20 cellular contexts compared by ENCODE assay signal in the genomic region with DNA sequence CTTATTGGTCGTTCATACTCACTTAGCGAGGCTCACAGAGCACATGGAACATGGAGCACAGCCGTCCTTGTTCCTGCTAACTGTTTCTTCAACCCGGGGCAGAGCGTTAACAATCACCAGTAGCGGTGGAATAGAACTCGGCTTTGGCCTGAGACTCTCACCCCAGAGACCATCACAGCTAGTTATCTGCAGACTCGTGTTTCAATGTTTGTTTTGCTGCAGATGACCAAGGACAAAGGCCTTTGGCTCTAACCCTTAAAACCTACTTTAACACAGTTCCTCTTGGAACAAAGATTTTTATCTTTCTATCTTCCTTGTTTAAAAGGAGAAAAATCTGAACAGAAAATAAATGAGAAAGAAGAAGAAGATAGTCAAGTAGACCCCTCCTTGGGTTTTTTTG.
DNase-seq lines count a peak whose midpoint lies in the region; ATAC-seq, FAIRE-seq and TF ChIP-seq lines count a peak whose summit lies in the region.
"Had no signal": no experiment of that assay in that cellular context is flagged by ENCODE, and none has a peak within 500 bp of the region (broad histone marks: within the 10 kb centered on the region; RNA-seq: fewer than 3 reads in every experiment).

No MANE protein-coding gene starts in this region.

- no peak overlapping the region for H3K27ac Mint-ChIP-seq in H9
- H3K27ac Mint-ChIP-seq in activated T-helper 2 cell treated with anti-CD3 and anti-CD28 coated beads, Interferon-gamma antibody, Interleukin-2, Interleukin-4, amounts not matched to agents 10 μg/mL and 5 μg/mL and 100 μg/mL, durations not matched to agents 14 hours and 24 hours and 36 hours: no peak overlapping the region
- H3K27ac Mint-ChIP-seq in activated CD4-positive, alpha-beta T cell treated with anti-CD3 and anti-CD28 coated beads, Interleukin-2, amount 10 ng/mL, durations not matched to agents 7 days and 5 days: no peak overlapping the region
- H3K27ac Mint-ChIP-seq: CD4-positive, alpha-beta T cell had no signal

- H2BK5ac ChIP-seq in H9 (ENCODE audit: insufficient read length, low read length) (no peak overlapping the region), IMR-90 (ENCODE audit: low read depth, low read length, poor library complexity, severe bottlenecking) (no peak overlapping the region)

- no peak overlapping the region for H4K8ac ChIP-seq in H9 (replicated peaks; ENCODE audit: insufficient read length, low read depth, low read length)
- H4K8ac ChIP-seq in IMR-90 (ENCODE audit: low read depth in 2 of 2, low read length in 2 of 2): no peak overlapping the region

- in situ Hi-C loops in IMR-90 (cut with MboI; ENCODE audit: low sequenced_read_pairs) (no loop called here), HepG2 (cut with HindIII; ENCODE audit: extremely low pct_ligation_motif_present, low pct_unique_long_range_greater_than_20kb) (no loop called here)

- H3K27me3 ChIP-seq in H9 (ENCODE audit: insufficient read depth, low read length): no peaks in the 10 kb centered on the region
- no peaks in the 10 kb centered on the region for H3K27me3 ChIP-seq in IMR-90 (ENCODE audit: control insufficient read depth, insufficient read depth, low read length)
- H3K27me3 ChIP-seq in HepG2 (ENCODE audit: control insufficient read depth in 1 of 2, insufficient read depth in 2 of 2, low read length in 2 of 2): no peaks in the 10 kb centered on the region; a peak in 1 of 5 replicates
- H3K27me3 ChIP-seq: BE2C had no signal

- H3K23ac ChIP-seq in H9 (ENCODE audit: insufficient read length, low read depth, low read length) (no peak overlapping the region), IMR-90 (ENCODE audit: low read depth, low read length) (no peak overlapping the region)

- H3K14ac ChIP-seq in H9 (ENCODE audit: insufficient read depth, low read length): no peak overlapping the region
- H3K14ac ChIP-seq in IMR-90 (replicated peaks; ENCODE audit: low read depth, low read length): 0 out of 2 replicates have a peak overlapping the region, but pooled peaks have one; percentile 14

- DNase-seq in H9 (no peak), IMR-90 (no peak), HepG2 (ENCODE audit: low spot score) (peak; percentile 16)
- no peak for DNase-seq in activated T-helper 2 cell treated with anti-CD3 and anti-CD28 coated beads, Interferon-gamma antibody, Interleukin-2, Interleukin-4, amounts not matched to agents 10 μg/mL and 5 μg/mL and 100 μg/mL, durations not matched to agents 14 hours and 24 hours and 36 hours (ENCODE audit: low spot score)
- no peak for DNase-seq in activated CD4-positive, alpha-beta T cell treated with anti-CD3 and anti-CD28 coated beads, Interleukin-2, amount 10 ng/mL, durations not matched to agents 7 days and 5 days
- DNase-seq: ACHN; BE2C; C1 segment of cervical spinal cord; Caco-2; CD4-positive, alpha-beta T cell; KG1 had no signal

- TF ChIP-seq RAD21 in IMR-90 (IDR thresholded peaks at IDR 0.05; ENCODE audit: low read length) (no peak), HepG2 (CRISPR knock-in tag; IDR thresholded peaks at IDR 0.05) (no peak)

- H3K4me3 ChIP-seq in IMR-90 (ENCODE audit: insufficient read depth, low read depth, low read length) (no peak overlapping the region), HepG2 (replicated peaks in 1 of 3; ENCODE audit: insufficient read depth in 1 of 3, low read depth in 2 of 3, low read length in 3 of 3) (no peak overlapping the region)

- no CpG with 5 or more reads among the region's 8 CpGs for WGBS in H9 (ENCODE audit: extremely low coverage, insufficient read length, low lambda C conversion rate)
- WGBS in IMR-90 (ENCODE audit: extremely low coverage in 2 of 2, insufficient read length in 1 of 2), 2 experiments: 73% methylated on average over 5 of the region's 8 CpGs; no CpG with 5 or more reads in 1 of the 2 experiments
- WGBS in HepG2 (ENCODE audit: low lambda C conversion rate): 3% methylated on average over 8 of the region's 8 CpGs

- H3K27ac ChIP-seq in H9 (ENCODE audit: insufficient read length, low read depth, low read length): no peak overlapping the region
- no peak overlapping the region for H3K27ac ChIP-seq in IMR-90 (ENCODE audit: insufficient read depth, low read length)
- no peak overlapping the region for H3K27ac ChIP-seq in HepG2 (ENCODE audit: extremely low read length, insufficient read depth, low read length)
- H3K27ac ChIP-seq: HL-60 had no signal

- H3K56ac ChIP-seq in H9 (ENCODE audit: insufficient read length, low read depth, low read length) (no peak overlapping the region), IMR-90 (ENCODE audit: extremely low read depth, insufficient read depth, low read length) (no peak overlapping the region)

- no peak overlapping the region for H3K4me3 Mint-ChIP-seq in H9
- no peak overlapping the region for H3K4me3 Mint-ChIP-seq in activated T-helper 2 cell treated with anti-CD3 and anti-CD28 coated beads, Interferon-gamma antibody, Interleukin-2, Interleukin-4, amounts not matched to agents 10 μg/mL and 5 μg/mL and 100 μg/mL, durations not matched to agents 14 hours and 24 hours and 36 hours (ENCODE audit: low read depth)
- no peak overlapping the region for H3K4me3 Mint-ChIP-seq in activated CD4-positive, alpha-beta T cell treated with anti-CD3 and anti-CD28 coated beads, Interleukin-2, amount 10 ng/mL, durations not matched to agents 7 days and 5 days
- H3K4me3 Mint-ChIP-seq: CD4-positive, alpha-beta T cell had no signal

- no peak overlapping the region for H2AK9ac ChIP-seq in IMR-90 (replicated peaks; ENCODE audit: low read depth, low read length, poor library complexity)

- TF ChIP-seq EP300 in HepG2 (IDR thresholded peaks at IDR 0.05; ENCODE audit: low read depth in 2 of 2, low read length in 2 of 2) (no peak), HepG2 (CRISPR knock-in tag; IDR thresholded peaks at IDR 0.05; ENCODE audit: borderline replicate concordance) (no peak)

- H3K36me3 ChIP-seq in IMR-90 (ENCODE audit: control insufficient read depth, insufficient read depth, low read length) (no peaks in the 10 kb centered on the region), HepG2 (replicated peaks in 1 of 2; ENCODE audit: control insufficient read depth in 1 of 2, insufficient read depth in 2 of 2, low read length in 2 of 2) (no peaks in the 10 kb centered on the region)
- H3K36me3 ChIP-seq: BE2C had no signal

- CTCF ChIA-PET in IMR-90 (lab: Yijun Ruan, JAX): no interaction called here
- CTCF ChIA-PET in HepG2 (lab: Yijun Ruan, JAX; ENCODE audit: low intra/inter-chr PET ratio, low total read pairs): no interaction called here
- CTCF ChIA-PET in activated CD4-positive, alpha-beta T cell treated with anti-CD3 and anti-CD28 coated beads, Interleukin-2, amount 10 ng/mL, durations not matched to agents 7 days and 5 days (lab: Charles Lee): no interaction called here

- POLR2A ChIA-PET in IMR-90 (lab: Charles Lee; ENCODE audit: unreplicated experiment): no interaction called here
- POLR2A ChIA-PET in HepG2 (lab: Yijun Ruan, JAX): no interaction called here
- POLR2A ChIA-PET in activated CD4-positive, alpha-beta T cell treated with anti-CD3 and anti-CD28 coated beads, Interleukin-2, amount 10 ng/mL, durations not matched to agents 7 days and 5 days (lab: Charles Lee): no interaction called here

- H2AFZ ChIP-seq in H9 (ENCODE audit: low read length) (peak overlapping the region; percentile 22), IMR-90 (replicated peaks; ENCODE audit: low read length, poor library complexity) (no peak overlapping the region), HepG2 (ENCODE audit: low read length) (no peak overlapping the region)

- no peak for FAIRE-seq in HepG2 (lab: Jason Lieb, UNC)
- FAIRE-seq: A204.1, D721Med, G401.6, GM12891, GM19239, H54 had no signal

- no peak for TF ChIP-seq CTCF in H9 (conservative IDR thresholded peaks at IDR 0.05)
- no peak for TF ChIP-seq CTCF in IMR-90 (conservative IDR thresholded peaks at IDR 0.05; ENCODE audit: low read depth, low read length)
- TF ChIP-seq CTCF in HepG2 (CRISPR knock-in tag; IDR thresholded peaks at IDR 0.05): no peak

- H3K79me2 ChIP-seq in H9 (ENCODE audit: insufficient read depth, low read length) (no peaks in the 10 kb centered on the region), HepG2 (ENCODE audit: insufficient read depth, low read length) (no peaks in the 10 kb centered on the region)

- H3K4ac ChIP-seq in H9 (ENCODE audit: low read depth, low read length): no peak overlapping the region
- H3K4ac ChIP-seq in IMR-90 (ENCODE audit: low read depth, low read length): no peak overlapping the region

- ATAC-seq in IMR-90 (ENCODE audit: low read depth) (no peak), HepG2 (peak; percentile 86), HG03159 (IDR thresholded peaks at IDR 0.05; ENCODE audit: unreplicated experiment) (no peak)
- ATAC-seq: HCT116 had no signal

- no peak overlapping the region for H2BK12ac ChIP-seq in H9 (ENCODE audit: insufficient read length, low read depth, low read length)

- TF ChIP-seq POLR2A in IMR-90 (IDR thresholded peaks at IDR 0.05; ENCODE audit: low read depth, low read length) (no peak), HepG2 (IDR thresholded peaks at IDR 0.05; ENCODE audit: insufficient read depth in 1 of 2, low read depth in 2 of 2, low read length in 2 of 2) (no peak)

- intact Hi-C loops in IMR-90 (cut with micrococcal nuclease): no loop called here
- intact Hi-C loops in HepG2 (cut with micrococcal nuclease; ENCODE audit: unreplicated experiment): no loop called here
- intact Hi-C loops in activated T-helper 2 cell treated with anti-CD3 and anti-CD28 coated beads, Interferon-gamma antibody, Interleukin-2, Interleukin-4, amounts not matched to agents 10 μg/mL and 5 μg/mL and 100 μg/mL, durations not matched to agents 14 hours and 24 hours and 36 hours (cut with micrococcal nuclease): no loop called here

- H2BK15ac ChIP-seq in H9 (ENCODE audit: low read depth, low read length) (no peak overlapping the region), IMR-90 (ENCODE audit: low read depth, low read length) (no peak overlapping the region)

- peaks cover 2 to 12% of the 10 kb centered on the region in 2 experiments; a peak in 3 of 4 replicates for H3K4me1 Mint-ChIP-seq in H9
- H3K4me1 Mint-ChIP-seq in activated T-helper 2 cell treated with anti-CD3 and anti-CD28 coated beads, Interferon-gamma antibody, Interleukin-2, Interleukin-4, amounts not matched to agents 10 μg/mL and 5 μg/mL and 100 μg/mL, durations not matched to agents 14 hours and 24 hours and 36 hours (ENCODE audit: low read depth): no peaks in the 10 kb centered on the region
- peaks cover 3% of the 10 kb centered on the region for H3K4me1 Mint-ChIP-seq in activated CD4-positive, alpha-beta T cell treated with anti-CD3 and anti-CD28 coated beads, Interleukin-2, amount 10 ng/mL, durations not matched to agents 7 days and 5 days

- no peak overlapping the region for H4K5ac ChIP-seq in H9 (ENCODE audit: insufficient read length, low read depth, low read length)
- H4K5ac ChIP-seq in IMR-90 (ENCODE audit: low read depth, low read length): no peak overlapping the region

- H4K91ac ChIP-seq in H9 (ENCODE audit: insufficient read length, low read depth, low read length) (no peak overlapping the region), IMR-90 (ENCODE audit: insufficient read depth, low read depth, low read length) (no peak overlapping the region)

- no peaks in the 10 kb centered on the region for H3K79me1 ChIP-seq in H9 (ENCODE audit: insufficient read depth, low read depth, low read length, poor library complexity, severe bottlenecking)
- H3K79me1 ChIP-seq in IMR-90 (ENCODE audit: low read depth in 1 of 2, low read length in 2 of 2): no peaks in the 10 kb centered on the region

- H2BK20ac ChIP-seq in H9 (ENCODE audit: low read depth, low read length, poor library complexity, severe bottlenecking) (no peak overlapping the region), IMR-90 (ENCODE audit: low read depth, low read length) (no peak overlapping the region)

- no peaks in the 10 kb centered on the region; the same call in 1 of the 2 replicates for H3K9me1 ChIP-seq in IMR-90 (ENCODE audit: insufficient read depth, low read length)

- BruUV-seq in IMR-90 (replicated peaks; lab: Mats Ljungman, UMichigan) (no TSS peak), HepG2 (replicated peaks; lab: Mats Ljungman, UMichigan) (no TSS peak)

- no peak overlapping the region for H3T11ph ChIP-seq in H9 (ENCODE audit: low read length)

- H2AK5ac ChIP-seq in H9 (ENCODE audit: insufficient read length, low read length): no peak overlapping the region
- peak overlapping the region; percentile 43; the same call in 1 of the 2 replicates for H2AK5ac ChIP-seq in IMR-90 (ENCODE audit: low read depth, low read length)

- H3K27me3 Mint-ChIP-seq in H9 (ENCODE audit: low read depth): no peaks in the 10 kb centered on the region
- H3K27me3 Mint-ChIP-seq in activated T-helper 2 cell treated with anti-CD3 and anti-CD28 coated beads, Interferon-gamma antibody, Interleukin-2, Interleukin-4, amounts not matched to agents 10 μg/mL and 5 μg/mL and 100 μg/mL, durations not matched to agents 14 hours and 24 hours and 36 hours (ENCODE audit: low read depth): peaks cover 2% of the 10 kb centered on the region
- H3K27me3 Mint-ChIP-seq in activated CD4-positive, alpha-beta T cell treated with anti-CD3 and anti-CD28 coated beads, Interleukin-2, amount 10 ng/mL, durations not matched to agents 7 days and 5 days: peaks cover 5% of the 10 kb centered on the region

- no peak overlapping the region for H3K4me2 ChIP-seq in H9 (ENCODE audit: insufficient read depth, insufficient read length, low read length)
- no peak overlapping the region for H3K4me2 ChIP-seq in IMR-90 (ENCODE audit: low read depth, low read length)
- H3K4me2 ChIP-seq in HepG2 (ENCODE audit: low read depth, low read length): no peak overlapping the region

- H3K9ac ChIP-seq in H9 (ENCODE audit: extremely low read depth, insufficient read length, low read length) (no peak overlapping the region), IMR-90 (ENCODE audit: low read depth, low read length) (no peak overlapping the region), HepG2 (ENCODE audit: insufficient read depth, low read depth, low read length) (no peak overlapping the region)

- dilution Hi-C loops in IMR-90 (cut with HindIII; ENCODE audit: low sequenced_read_pairs, unreplicated experiment): no loop called here

- no peaks in the 10 kb centered on the region for H3K4me1 ChIP-seq in H9 (ENCODE audit: insufficient read depth, low read length)
- peaks cover 7% of the 10 kb centered on the region; the same call in 1 of the 2 replicates for H3K4me1 ChIP-seq in IMR-90 (ENCODE audit: control insufficient read depth, insufficient read depth, low read length)
- peaks cover 7% of the 10 kb centered on the region for H3K4me1 ChIP-seq in HepG2 (ENCODE audit: insufficient read depth, low read length)
- H3K4me1 ChIP-seq: BE2C, Caco-2 had no signal

- H4K20me1 ChIP-seq in H9 (ENCODE audit: control insufficient read depth, insufficient read depth, insufficient read length): no peaks in the 10 kb centered on the region
- H4K20me1 ChIP-seq in IMR-90 (ENCODE audit: insufficient read depth, low read length): no peaks in the 10 kb centered on the region
- H4K20me1 ChIP-seq in HepG2 (ENCODE audit: insufficient read depth, low read length): no peaks in the 10 kb centered on the region

- no peaks in the 10 kb centered on the region for H3K23me2 ChIP-seq in H9 (ENCODE audit: insufficient read length, low read depth, low read length, poor library complexity, severe bottlenecking)

- no peak overlapping the region for H3K18ac ChIP-seq in H9 (ENCODE audit: insufficient read length, low read depth, low read length)
- no peak overlapping the region for H3K18ac ChIP-seq in IMR-90 (ENCODE audit: low read depth, low read length)

- H3K9me3 ChIP-seq in H9 (ENCODE audit: control insufficient read depth, low read depth, low read length) (no peaks in the 10 kb centered on the region), IMR-90 (ENCODE audit: control insufficient read depth, insufficient read depth, low read length) (no peaks in the 10 kb centered on the region), HepG2 (ENCODE audit: low read length) (no peaks in the 10 kb centered on the region)
- H3K9me3 ChIP-seq: BE2C, Caco-2 had no signal

- no peaks in the 10 kb centered on the region for H3K36me3 Mint-ChIP-seq in H9 (ENCODE audit: insufficient read depth in 1 of 3, low read depth in 3 of 3)
- no peaks in the 10 kb centered on the region for H3K36me3 Mint-ChIP-seq in activated T-helper 2 cell treated with anti-CD3 and anti-CD28 coated beads, Interferon-gamma antibody, Interleukin-2, Interleukin-4, amounts not matched to agents 10 μg/mL and 5 μg/mL and 100 μg/mL, durations not matched to agents 14 hours and 24 hours and 36 hours (ENCODE audit: low read depth)
- no peaks in the 10 kb centered on the region for H3K36me3 Mint-ChIP-seq in activated CD4-positive, alpha-beta T cell treated with anti-CD3 and anti-CD28 coated beads, Interleukin-2, amount 10 ng/mL, durations not matched to agents 7 days and 5 days (ENCODE audit: low read depth)

- H3K9me3 Mint-ChIP-seq in H9: no peaks in the 10 kb centered on the region
- H3K9me3 Mint-ChIP-seq in activated T-helper 2 cell treated with anti-CD3 and anti-CD28 coated beads, Interferon-gamma antibody, Interleukin-2, Interleukin-4, amounts not matched to agents 10 μg/mL and 5 μg/mL and 100 μg/mL, durations not matched to agents 14 hours and 24 hours and 36 hours: no peaks in the 10 kb centered on the region
- H3K9me3 Mint-ChIP-seq in activated CD4-positive, alpha-beta T cell treated with anti-CD3 and anti-CD28 coated beads, Interleukin-2, amount 10 ng/mL, durations not matched to agents 7 days and 5 days: no peaks in the 10 kb centered on the region
- H3K9me3 Mint-ChIP-seq: CD4-positive, alpha-beta T cell had no signal

- H2BK120ac ChIP-seq in H9 (ENCODE audit: low read depth, low read length, poor library complexity, severe bottlenecking) (no peak overlapping the region), IMR-90 (ENCODE audit: low read depth, low read length) (no peak overlapping the region)
